Comparison of ENCODE assay signal across 16 cellular contexts in the genomic region with DNA sequence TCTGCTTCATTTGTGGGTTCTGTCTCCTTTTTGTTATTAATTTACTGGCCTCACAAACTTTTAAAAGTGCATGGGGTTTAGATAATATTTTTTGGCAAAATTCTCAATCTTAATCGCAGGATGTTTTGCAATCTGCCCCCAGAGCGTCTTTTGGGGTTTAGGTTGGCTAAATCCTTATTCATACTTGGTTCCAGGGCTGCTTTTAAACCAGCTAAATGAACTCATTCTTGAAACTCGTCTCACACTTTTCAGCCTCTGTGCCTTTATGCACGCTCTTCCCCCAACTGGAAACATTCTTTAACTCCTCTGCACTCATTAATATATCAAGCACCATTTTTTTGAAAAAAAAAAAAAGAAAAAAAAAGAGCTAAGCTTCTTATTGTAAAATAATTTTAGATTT.
"Had no signal": no experiment of that assay in that cellular context is flagged by ENCODE, and none has a peak within 500 bp of the region (broad histone marks: within the 10 kb centered on the region; RNA-seq: fewer than 3 reads in every experiment).

No MANE protein-coding gene starts in this region.

- H3K36me3 Mint-ChIP-seq: activated naive CD8-positive, alpha-beta T cell treated with anti-CD3 and anti-CD28 coated beads, Interleukin-2, amount 10 ng/mL, durations not matched to agents 7 days and 5 days; naive B cell; neural progenitor cell; stimulated activated effector memory CD8-positive, alpha-beta T cell treated with anti-CD3 and anti-CD28 coated beads, Interleukin-12 subunit alpha, Interleukin-12 subunit beta, amount 100 ng/mL, for 72 hours had no signal

- H3K36me3 ChIP-seq: breast epithelium, neural progenitor cell, pancreas had no signal

- H3K9me3 Mint-ChIP-seq: activated B cell treated with CpG ODN at 0.5 μM for 24 hours; activated naive CD8-positive, alpha-beta T cell treated with anti-CD3 and anti-CD28 coated beads, Interleukin-2, amount 10 ng/mL, durations not matched to agents 7 days and 5 days; activated T-helper 1 cell treated with anti-CD3 and anti-CD28 coated beads, Interleukin-12 subunit alpha, Interleukin-12 subunit beta, Interleukin-2, Interleukin-4 antibody, amounts not matched to agents 30 ng/mL and 10 ng/mL and 1 ng/mL, durations not matched to agents 14 hours and 24 hours and 36 hours; effector memory CD8-positive, alpha-beta T cell; stimulated activated effector memory CD8-positive, alpha-beta T cell treated with anti-CD3 and anti-CD28 coated beads, Interleukin-12 subunit alpha, Interleukin-12 subunit beta, amount 100 ng/mL, for 72 hours had no signal

- H3K27me3 Mint-ChIP-seq: activated B cell treated with CpG ODN at 0.5 μM for 24 hours; activated naive CD8-positive, alpha-beta T cell treated with anti-CD3 and anti-CD28 coated beads, Interleukin-2, amount 10 ng/mL, durations not matched to agents 7 days and 5 days; effector memory CD8-positive, alpha-beta T cell had no signal

- FAIRE-seq: pancreas, TTC549 had no signal

- H3K27ac ChIP-seq: breast epithelium, neural progenitor cell, pancreas had no signal

- H3K4me3 ChIP-seq: breast epithelium, neural progenitor cell, pancreas had no signal

- H3K4me1 ChIP-seq: breast epithelium, pancreas had no signal

- H3K4me1 Mint-ChIP-seq: activated B cell treated with CpG ODN at 0.5 μM for 24 hours; activated naive CD8-positive, alpha-beta T cell treated with anti-CD3 and anti-CD28 coated beads, Interleukin-2, amount 10 ng/mL, durations not matched to agents 7 days and 5 days; naive B cell; stimulated activated effector memory CD8-positive, alpha-beta T cell treated with anti-CD3 and anti-CD28 coated beads, Interleukin-12 subunit alpha, Interleukin-12 subunit beta, amount 100 ng/mL, for 72 hours had no signal

- DNase-seq: activated B cell treated with CpG ODN at 0.5 μM for 24 hours; activated CD4-positive, alpha-beta T cell treated with anti-CD3 and anti-CD28 coated beads for 48 hours; activated CD8-positive, alpha-beta memory T cell treated with anti-CD3 and anti-CD28 coated beads, Interleukin-2, amount 50 U/mL, for 48 hours; activated naive CD4-positive, alpha-beta T cell; activated naive CD8-positive, alpha-beta T cell treated with anti-CD3 and anti-CD28 coated beads, Interleukin-2, amount 10 ng/mL, durations not matched to agents 7 days and 5 days; anterior cingulate cortex; dermis blood vessel endothelial cell; effector memory CD8-positive, alpha-beta T cell; naive B cell; pancreas; SW 1271 had no signal

- H3K27me3 ChIP-seq: breast epithelium, neural progenitor cell, pancreas had no signal

- H3K4me3 Mint-ChIP-seq: activated B cell treated with CpG ODN at 0.5 μM for 24 hours; activated naive CD8-positive, alpha-beta T cell treated with anti-CD3 and anti-CD28 coated beads, Interleukin-2, amount 10 ng/mL, durations not matched to agents 7 days and 5 days; activated T-helper 1 cell treated with anti-CD3 and anti-CD28 coated beads, Interleukin-12 subunit alpha, Interleukin-12 subunit beta, Interleukin-2, Interleukin-4 antibody, amounts not matched to agents 30 ng/mL and 10 ng/mL and 1 ng/mL, durations not matched to agents 14 hours and 24 hours and 36 hours; effector memory CD8-positive, alpha-beta T cell; naive B cell; neural progenitor cell; stimulated activated effector memory CD8-positive, alpha-beta T cell treated with anti-CD3 and anti-CD28 coated beads, Interleukin-12 subunit alpha, Interleukin-12 subunit beta, amount 100 ng/mL, for 72 hours had no signal

- H3K9me3 ChIP-seq: breast epithelium, pancreas had no signal

- ATAC-seq: effector memory CD8-positive, alpha-beta T cell; pancreas; stimulated activated effector memory CD8-positive, alpha-beta T cell treated with anti-CD3 and anti-CD28 coated beads, Interleukin-12 subunit alpha, Interleukin-12 subunit beta, amount 100 ng/mL, for 72 hours had no signal

- H3K27ac Mint-ChIP-seq: activated B cell treated with CpG ODN at 0.5 μM for 24 hours; activated naive CD8-positive, alpha-beta T cell treated with anti-CD3 and anti-CD28 coated beads, Interleukin-2, amount 10 ng/mL, durations not matched to agents 7 days and 5 days; activated T-helper 1 cell treated with anti-CD3 and anti-CD28 coated beads, Interleukin-12 subunit alpha, Interleukin-12 subunit beta, Interleukin-2, Interleukin-4 antibody, amounts not matched to agents 30 ng/mL and 10 ng/mL and 1 ng/mL, durations not matched to agents 14 hours and 24 hours and 36 hours; effector memory CD8-positive, alpha-beta T cell; naive B cell; neural progenitor cell; stimulated activated effector memory CD8-positive, alpha-beta T cell treated with anti-CD3 and anti-CD28 coated beads, Interleukin-12 subunit alpha, Interleukin-12 subunit beta, amount 100 ng/mL, for 72 hours had no signal
